8 cellular contexts compared by ENCODE assay signal in the genomic region with DNA sequence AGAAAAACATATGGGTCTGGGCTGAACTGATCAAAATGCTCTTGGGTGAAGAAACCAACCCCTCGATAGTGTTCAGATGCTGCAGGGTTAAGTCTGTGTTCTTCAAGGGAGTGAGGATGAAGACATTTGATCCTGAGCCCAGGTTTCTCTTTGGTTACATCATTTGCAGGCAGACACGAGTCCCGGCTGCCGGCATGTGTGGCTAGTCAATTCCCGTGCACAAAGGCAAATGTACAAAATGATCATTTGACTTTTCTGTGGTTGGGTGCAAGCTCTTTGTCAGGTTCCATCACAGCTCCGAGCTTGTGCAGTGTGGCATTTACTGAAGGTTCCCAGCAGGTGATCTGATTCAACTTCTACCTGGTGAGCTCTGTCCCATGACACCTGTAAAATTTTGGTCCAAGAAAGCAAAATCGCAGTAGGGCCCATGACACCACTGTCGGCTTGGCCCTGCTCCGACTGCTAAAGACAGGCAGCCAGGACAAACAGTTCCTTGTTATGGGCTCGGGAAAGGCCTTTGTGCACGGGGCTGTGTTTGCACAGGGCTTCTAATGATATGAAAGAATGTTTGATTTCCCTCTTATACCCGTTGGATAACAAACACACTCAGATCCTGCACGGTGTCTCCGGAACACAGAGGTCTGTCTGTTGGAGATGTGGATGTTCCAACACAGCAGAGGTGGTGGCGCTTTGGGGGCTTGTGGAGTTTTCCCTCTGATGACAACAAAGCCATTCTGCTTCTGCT. TPM values are rescaled to one million over a fixed set of nuclear protein-coding genes. Genes with fewer than 3 reads are reported as not detected.
DNase-seq lines count a peak whose midpoint lies in the region; ATAC-seq and TF ChIP-seq lines count a peak whose summit lies in the region.

No MANE protein-coding gene starts in this region.

- intact Hi-C loops in activated CD8-positive, alpha-beta T cell treated with anti-CD3 and anti-CD28 coated beads for 36 hours (cut with micrococcal nuclease) = loop anchor here (2.0 to 10.0 kb wide), 3 partner anchors 234 to 538 kb away; no protein-coding TSS in a partner anchor
- intact Hi-C loops in PC-9 (cut with micrococcal nuclease; ENCODE audit: unreplicated experiment) = loop anchor here (2.0 to 10.0 kb wide), 2 partner anchors 356 to 454 kb away; a partner anchor contains a TSS

- CTCF ChIA-PET in activated CD8-positive, alpha-beta T cell treated with anti-CD3 and anti-CD28 coated beads for 36 hours (lab: Charles Lee) = interaction anchor here (0.5 to 6.2 kb wide), 87 partner anchors 8 to 619 kb away, joined by 3 to 45 read pairs (median 6); a partner anchor contains a TSS
- CTCF ChIA-PET in PC-9 (lab: Charles Lee) = interaction anchor here (0.7 to 2.3 kb wide), 6 partner anchors 346 to 539 kb away, joined by 3 to 37 read pairs (median 5); no protein-coding TSS in a partner anchor

- no peak overlapping the region for H3K27ac ChIP-seq in hepatocyte
- no peak overlapping the region for H3K27ac ChIP-seq in PC-9

- peaks cover 12% of the 10 kb centered on the region for H3K4me1 ChIP-seq in hepatocyte (ENCODE audit: insufficient read depth)
- H3K4me1 ChIP-seq in PC-9 (replicated peaks; ENCODE audit: insufficient read depth) = no peaks in the 10 kb centered on the region

- no peaks in the 10 kb centered on the region for H3K27me3 Mint-ChIP-seq in activated CD8-positive, alpha-beta T cell treated with anti-CD3 and anti-CD28 coated beads for 36 hours
- no peaks in the 10 kb centered on the region for H3K27me3 Mint-ChIP-seq in stimulated activated memory B cell treated with anti-CD40 and anti-IgM and Interleukin-4, amounts not matched to agents 10 μg/mL and 1 μg/mL and 100 μg/mL, for 72 hours

- peak overlapping the region; percentile 23 for H3K4me2 ChIP-seq in hepatocyte
- no peak overlapping the region for H3K4me2 ChIP-seq in PC-9

- peak overlapping the region; percentile 68 for H3K27ac Mint-ChIP-seq in activated CD8-positive, alpha-beta T cell treated with anti-CD3 and anti-CD28 coated beads for 36 hours
- H3K27ac Mint-ChIP-seq in stimulated activated memory B cell treated with anti-CD40 and anti-IgM and Interleukin-4, amounts not matched to agents 10 μg/mL and 1 μg/mL and 100 μg/mL, for 72 hours = peak overlapping the region; percentile 24

- no TSS peak for BruUV-seq in PC-9 (replicated peaks; lab: Mats Ljungman, UMichigan)

- no peak for ATAC-seq in activated CD8-positive, alpha-beta T cell treated with anti-CD3 and anti-CD28 coated beads for 36 hours
- no peak for ATAC-seq in stimulated activated memory B cell treated with anti-CD40 and anti-IgM and Interleukin-4, amounts not matched to agents 10 μg/mL and 1 μg/mL and 100 μg/mL, for 72 hours
- no peak for ATAC-seq in SK-N-SH treated with all-trans-retinoic acid at 6 μM for 48 hours

- no peaks in the 10 kb centered on the region for H3K9me3 Mint-ChIP-seq in activated CD8-positive, alpha-beta T cell treated with anti-CD3 and anti-CD28 coated beads for 36 hours
- no peaks in the 10 kb centered on the region for H3K9me3 Mint-ChIP-seq in stimulated activated memory B cell treated with anti-CD40 and anti-IgM and Interleukin-4, amounts not matched to agents 10 μg/mL and 1 μg/mL and 100 μg/mL, for 72 hours

- H3K79me2 ChIP-seq in hepatocyte (no peaks in the 10 kb centered on the region), PC-9 (ENCODE audit: low read depth) (no peaks in the 10 kb centered on the region)

- H3K36me3 ChIP-seq in hepatocyte (replicated peaks; ENCODE audit: insufficient read depth, low read depth) = no peaks in the 10 kb centered on the region
- H3K36me3 ChIP-seq in PC-9 (ENCODE audit: low read depth) = no peaks in the 10 kb centered on the region

- H3K36me3 Mint-ChIP-seq in activated CD8-positive, alpha-beta T cell treated with anti-CD3 and anti-CD28 coated beads for 36 hours (ENCODE audit: low read depth) = peaks cover 80% of the 10 kb centered on the region
- H3K36me3 Mint-ChIP-seq in stimulated activated memory B cell treated with anti-CD40 and anti-IgM and Interleukin-4, amounts not matched to agents 10 μg/mL and 1 μg/mL and 100 μg/mL, for 72 hours = peaks cover 33% of the 10 kb centered on the region

- no peak overlapping the region for H3K4me3 Mint-ChIP-seq in activated CD8-positive, alpha-beta T cell treated with anti-CD3 and anti-CD28 coated beads for 36 hours
- H3K4me3 Mint-ChIP-seq in stimulated activated memory B cell treated with anti-CD40 and anti-IgM and Interleukin-4, amounts not matched to agents 10 μg/mL and 1 μg/mL and 100 μg/mL, for 72 hours = no peak overlapping the region

- H3F3A ChIP-seq in PC-9 (ENCODE audit: insufficient read depth, low read depth) = no peaks in the 10 kb centered on the region

- H3K4me3 ChIP-seq in hepatocyte = no peak overlapping the region
- H3K4me3 ChIP-seq in PC-9 = no peak overlapping the region

- peaks cover 65% of the 10 kb centered on the region for H3K4me1 Mint-ChIP-seq in activated CD8-positive, alpha-beta T cell treated with anti-CD3 and anti-CD28 coated beads for 36 hours (ENCODE audit: low read depth)
- H3K4me1 Mint-ChIP-seq in stimulated activated memory B cell treated with anti-CD40 and anti-IgM and Interleukin-4, amounts not matched to agents 10 μg/mL and 1 μg/mL and 100 μg/mL, for 72 hours = peaks cover 25% of the 10 kb centered on the region

- H3K9me3 ChIP-seq in hepatocyte (ENCODE audit: low read depth) (no peaks in the 10 kb centered on the region), PC-9 (ENCODE audit: insufficient read depth, low read depth) (no peaks in the 10 kb centered on the region)

- H3K9me2 ChIP-seq in hepatocyte (replicated peaks; ENCODE audit: insufficient read depth) = no peaks in the 10 kb centered on the region
- H3K9me2 ChIP-seq in PC-9 (ENCODE audit: insufficient read depth) = no peaks in the 10 kb centered on the region

- H3K27me3 ChIP-seq in hepatocyte (peaks cover 5% of the 10 kb centered on the region), PC-9 (ENCODE audit: insufficient read depth, low read depth) (no peaks in the 10 kb centered on the region)

- H4K20me1 ChIP-seq in hepatocyte (ENCODE audit: insufficient read depth, poor library complexity, severe bottlenecking) (no peaks in the 10 kb centered on the region), PC-9 (ENCODE audit: insufficient read depth) (no peaks in the 10 kb centered on the region)

- POLR2A ChIA-PET in activated CD8-positive, alpha-beta T cell treated with anti-CD3 and anti-CD28 coated beads for 36 hours (lab: Charles Lee) = interaction anchor here (0.9 to 1.2 kb wide), 3 partner anchors 129 to 538 kb away, joined by 4 to 5 read pairs (median 4); no protein-coding TSS in a partner anchor
- POLR2A ChIA-PET in PC-9 (lab: Charles Lee; ENCODE audit: unreplicated experiment) = no interaction called here

- WGBS in hepatocyte (ENCODE audit: low lambda C conversion rate, missing lambda C conversion rate) = 58% methylated on average over 15 of the region's 15 CpGs

- TF ChIP-seq CTCF in activated CD8-positive, alpha-beta T cell treated with anti-CD3 and anti-CD28 coated beads for 36 hours (IDR thresholded peaks at IDR 0.05) = no peak
- TF ChIP-seq CTCF in hepatocyte (IDR thresholded peaks at IDR 0.05; ENCODE audit: poor library complexity) = no peak
- no peak for TF ChIP-seq CTCF in PC-9 (conservative IDR thresholded peaks at IDR 0.05)

- DNase-seq in NCI-H1417 (lab: John Stamatoyannopoulos, UW) (peak; percentile 26 to 76 (median 49)), NCI-H1417 treated with DMSO at 0.1 percent for 48 hours (lab: John Stamatoyannopoulos, UW) (no peak), hepatocyte (ENCODE audit: low spot score) (peak; percentile 14), NOMO-1 treated with dmso at 0.1 percent for 144 hours (lab: John Stamatoyannopoulos, UW; ENCODE audit: unreplicated experiment) (no peak), PC-9 (no peak)
- no peak for DNase-seq in activated CD8-positive, alpha-beta T cell treated with anti-CD3 and anti-CD28 coated beads for 36 hours

- H2AFZ ChIP-seq in hepatocyte (no peak overlapping the region), PC-9 (no peak overlapping the region)

TF ChIP-seq in SK-N-SH treated with all-trans-retinoic acid at 6 μM for 48 hours, 23 proteins besides CTCF, POLR2A, EP300 and RAD21:
- TF ChIP-seq, protein P1, sequence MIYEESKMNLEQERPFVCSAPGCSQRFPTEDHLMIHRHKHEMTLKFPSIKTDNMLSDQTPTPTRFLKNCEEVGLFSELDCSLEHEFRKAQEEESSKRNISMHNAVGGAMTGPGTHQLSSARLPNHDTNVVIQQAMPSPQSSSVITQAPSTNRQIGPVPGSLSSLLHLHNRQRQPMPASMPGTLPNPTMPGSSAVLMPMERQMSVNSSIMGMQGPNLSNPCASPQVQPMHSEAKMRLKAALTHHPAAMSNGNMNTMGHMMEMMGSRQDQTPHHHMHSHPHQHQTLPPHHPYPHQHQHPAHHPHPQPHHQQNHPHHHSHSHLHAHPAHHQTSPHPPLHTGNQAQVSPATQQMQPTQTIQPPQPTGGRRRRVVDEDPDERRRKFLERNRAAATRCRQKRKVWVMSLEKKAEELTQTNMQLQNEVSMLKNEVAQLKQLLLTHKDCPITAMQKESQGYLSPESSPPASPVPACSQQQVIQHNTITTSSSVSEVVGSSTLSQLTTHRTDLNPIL (CRISPR knock-in tag; IDR thresholded peaks at IDR 0.05; ENCODE audit: low read depth) = no peak
- TF ChIP-seq ZFP30 (CRISPR knock-in tag; IDR thresholded peaks at IDR 0.05) (no peak), ZNF8 (CRISPR knock-in tag; IDR thresholded peaks at IDR 0.05) (no peak), SNAI2 (CRISPR knock-in tag; IDR thresholded peaks at IDR 0.05) (no peak), PPARA (CRISPR knock-in tag; IDR thresholded peaks at IDR 0.05; ENCODE audit: borderline replicate concordance) (no peak), ESRRG (CRISPR knock-in tag; IDR thresholded peaks at IDR 0.05) (no peak), ZNF70 (CRISPR knock-in tag; IDR thresholded peaks at IDR 0.05) (no peak), RARB (CRISPR knock-in tag; IDR thresholded peaks at IDR 0.05) (no peak)

RNA-seq across cellular contexts. Expression of a gene that starts 46.9 kb away (rescaled TPM):
- not detected for total RNA-seq in activated CD8-positive, alpha-beta T cell treated with anti-CD3 and anti-CD28 coated beads for 36 hours
- total RNA-seq in hepatocyte (0.24 TPM in 1 of 2 replicates, not detected in the other), PC-9 (2021) (not detected in 2 replicates)
- not detected in 2 replicates for polyA plus RNA-seq in hepatocyte

Comparison
In these comparisons a context has a peak if more than half of its experiments do, and no peak if none do; other contexts are left out.
1. DNase-seq: peak in NCI-H1417 (3 of 3) and hepatocyte (single experiment); none in NCI-H1417 treated with DMSO at 0.1 percent for 48 hours (single experiment), activated CD8-positive, alpha-beta T cell treated with anti-CD3 and anti-CD28 coated beads for 36 hours (single experiment), NOMO-1 treated with dmso at 0.1 percent for 144 hours (single experiment) and PC-9 (0 of 2).